ENCODE assay signal across 19 cellular contexts in genomic region chr10:938954-939678, GRCh38. TPM values are rescaled to one million over a fixed set of nuclear protein-coding genes. Genes with fewer than 3 reads are reported as not detected.
A peak's percentile ranks its signal among the peaks of the same experiment; 100 is the strongest.
DNase-seq lines count a peak whose midpoint lies in the region; ATAC-seq and TF ChIP-seq lines count a peak whose summit lies in the region.
"Had no signal": no experiment of that assay in that cellular context is flagged by ENCODE, and none has a peak within 500 bp of the region (broad histone marks: within the 10 kb centered on the region; RNA-seq: fewer than 3 reads in every experiment).

No MANE protein-coding gene starts in this region.

- no peaks in the 10 kb centered on the region for H3K36me3 Mint-ChIP-seq in CD4-positive, alpha-beta T cell (ENCODE audit: low read depth)
- H3K36me3 Mint-ChIP-seq in activated naive CD8-positive, alpha-beta T cell treated with anti-CD3 and anti-CD28 coated beads, Interleukin-2, amount 10 ng/mL, durations not matched to agents 7 days and 5 days, result peaks cover 2% of the 10 kb centered on the region
- H3K36me3 Mint-ChIP-seq in nephron progenitor cell (ENCODE audit: low read depth), result no peaks in the 10 kb centered on the region

- peaks cover 24% of the 10 kb centered on the region for H3K4me1 Mint-ChIP-seq in CD4-positive, alpha-beta T cell (ENCODE audit: low read depth)
- peaks cover 18% of the 10 kb centered on the region for H3K4me1 Mint-ChIP-seq in activated naive CD8-positive, alpha-beta T cell treated with anti-CD3 and anti-CD28 coated beads, Interleukin-2, amount 10 ng/mL, durations not matched to agents 7 days and 5 days
- H3K4me1 Mint-ChIP-seq in nephron progenitor cell, result peaks cover 22% of the 10 kb centered on the region

- CTCF ChIA-PET in CD4-positive, alpha-beta T cell (lab: Charles Lee), result no interaction called here

- peak overlapping the region; percentile 75 for H3K27ac Mint-ChIP-seq in CD4-positive, alpha-beta T cell
- H3K27ac Mint-ChIP-seq in activated naive CD8-positive, alpha-beta T cell treated with anti-CD3 and anti-CD28 coated beads, Interleukin-2, amount 10 ng/mL, durations not matched to agents 7 days and 5 days, result peak overlapping the region; percentile 85
- H3K27ac Mint-ChIP-seq in nephron progenitor cell, result peak overlapping the region; percentile 90
- H3K27ac Mint-ChIP-seq: activated T-helper 2 cell treated with anti-CD3 and anti-CD28 coated beads, Interferon-gamma antibody, Interleukin-2, Interleukin-4, amounts not matched to agents 10 μg/mL and 5 μg/mL and 100 μg/mL, durations not matched to agents 14 hours and 24 hours and 36 hours; dendritic cell treated with granulocyte-macrophage colony-stimulating factor and Interleukin-4, amounts not matched to agents 40 ng/mL and 50 ng/mL, for 4 days; HFFc6 had no signal

- H3K9me3 Mint-ChIP-seq in CD4-positive, alpha-beta T cell, result no peaks in the 10 kb centered on the region
- H3K9me3 Mint-ChIP-seq in activated naive CD8-positive, alpha-beta T cell treated with anti-CD3 and anti-CD28 coated beads, Interleukin-2, amount 10 ng/mL, durations not matched to agents 7 days and 5 days, result no peaks in the 10 kb centered on the region
- no peaks in the 10 kb centered on the region for H3K9me3 Mint-ChIP-seq in nephron progenitor cell
- H3K9me3 Mint-ChIP-seq: activated T-helper 2 cell treated with anti-CD3 and anti-CD28 coated beads, Interferon-gamma antibody, Interleukin-2, Interleukin-4, amounts not matched to agents 10 μg/mL and 5 μg/mL and 100 μg/mL, durations not matched to agents 14 hours and 24 hours and 36 hours; dendritic cell treated with granulocyte-macrophage colony-stimulating factor and Interleukin-4, amounts not matched to agents 40 ng/mL and 50 ng/mL, for 4 days; HFFc6 had no signal

- no peak overlapping the region for H3K27ac ChIP-seq in CD4-positive, alpha-beta T cell (ENCODE audit: low read depth, low read length)
- H3K27ac ChIP-seq: epithelial cell of prostate, gastrocnemius medialis, RWPE1, thoracic aorta had no signal

- peak; percentile 26 for ATAC-seq in CD4-positive, alpha-beta T cell (ENCODE audit: poor library complexity)
- peak; percentile 84 for ATAC-seq in activated naive CD8-positive, alpha-beta T cell treated with anti-CD3 and anti-CD28 coated beads, Interleukin-2, amount 10 ng/mL, durations not matched to agents 7 days and 5 days (ENCODE audit: low read depth)
- no peak for ATAC-seq in GM21529 (IDR thresholded peaks at IDR 0.05; ENCODE audit: unreplicated experiment)
- ATAC-seq: gastrocnemius medialis, SK-N-SH treated with all-trans-retinoic acid at 6 μM for 48 hours had no signal

- peak overlapping the region; percentile 58 for H3K4me3 Mint-ChIP-seq in CD4-positive, alpha-beta T cell
- H3K4me3 Mint-ChIP-seq in activated naive CD8-positive, alpha-beta T cell treated with anti-CD3 and anti-CD28 coated beads, Interleukin-2, amount 10 ng/mL, durations not matched to agents 7 days and 5 days, result peak overlapping the region; percentile 56
- no peak overlapping the region for H3K4me3 Mint-ChIP-seq in nephron progenitor cell
- H3K4me3 Mint-ChIP-seq: dendritic cell treated with granulocyte-macrophage colony-stimulating factor and Interleukin-4, amounts not matched to agents 40 ng/mL and 50 ng/mL, for 4 days; HFFc6 had no signal

- intact Hi-C loops in CD4-positive, alpha-beta T cell (cut with DNase I, micrococcal nuclease), result no loop called here

- no peaks in the 10 kb centered on the region for H3K9me3 ChIP-seq in CD4-positive, alpha-beta T cell (ENCODE audit: control insufficient read depth, low read length)
- H3K9me3 ChIP-seq: gastrocnemius medialis, thoracic aorta had no signal

- no peak for TF ChIP-seq CTCF in CD4-positive, alpha-beta T cell (IDR thresholded peaks at IDR 0.05)
- TF ChIP-seq CTCF in nephron progenitor cell (IDR thresholded peaks at IDR 0.05), result no peak

- no peak for DNase-seq in CD4-positive, alpha-beta T cell
- peak; percentile 43 for DNase-seq in EH (ENCODE audit: low read depth)
- DNase-seq in activated naive CD8-positive, alpha-beta T cell treated with anti-CD3 and anti-CD28 coated beads, Interleukin-2, amount 10 ng/mL, durations not matched to agents 7 days and 5 days, result no peak
- DNase-seq in nephron progenitor cell, result no peak
- no peak for DNase-seq in NCI-H2029 (lab: John Stamatoyannopoulos, UW)
- DNase-seq in NCI-H146 (lab: John Stamatoyannopoulos, UW), result no peak
- DNase-seq: activated CD4-positive, CD25-positive, alpha-beta regulatory T cell; amygdala; gastrocnemius medialis; HFFc6; NCI-H526; T1000 had no signal

- POLR2A ChIA-PET in CD4-positive, alpha-beta T cell (lab: Charles Lee), result no interaction called here
- POLR2A ChIA-PET in activated naive CD8-positive, alpha-beta T cell treated with anti-CD3 and anti-CD28 coated beads, Interleukin-2, amount 10 ng/mL, durations not matched to agents 7 days and 5 days (lab: Charles Lee), result no interaction called here

- no peaks in the 10 kb centered on the region for H3K27me3 Mint-ChIP-seq in CD4-positive, alpha-beta T cell
- H3K27me3 Mint-ChIP-seq in activated naive CD8-positive, alpha-beta T cell treated with anti-CD3 and anti-CD28 coated beads, Interleukin-2, amount 10 ng/mL, durations not matched to agents 7 days and 5 days, result no peaks in the 10 kb centered on the region
- H3K27me3 Mint-ChIP-seq in nephron progenitor cell (ENCODE audit: low read depth, poor library complexity), result peaks cover 28% of the 10 kb centered on the region
- H3K27me3 Mint-ChIP-seq: dendritic cell treated with granulocyte-macrophage colony-stimulating factor and Interleukin-4, amounts not matched to agents 40 ng/mL and 50 ng/mL, for 4 days had no signal

- no peaks in the 10 kb centered on the region for H3K27me3 ChIP-seq in CD4-positive, alpha-beta T cell (ENCODE audit: control insufficient read depth, insufficient read depth, low read length)
- H3K27me3 ChIP-seq: gastrocnemius medialis had no signal

RNA-seq across cellular contexts. Expression of gene LARP4B, which starts 7.6 kb away (rescaled TPM):
- total RNA-seq in CD4-positive, alpha-beta T cell, result 10 to 100 TPM; 33.1 to 40.2 TPM
- total RNA-seq in activated naive CD8-positive, alpha-beta T cell treated with anti-CD3 and anti-CD28 coated beads, Interleukin-2, amount 10 ng/mL, durations not matched to agents 7 days and 5 days, result 10 to 100 TPM; 98.1 to 99.8 TPM

RNA-seq across cellular contexts. Expression of gene GTPBP4, which starts 49.1 kb away (rescaled TPM):
- total RNA-seq in CD4-positive, alpha-beta T cell, result 10 to 100 TPM; 50.3 to 53.7 TPM
- 10 to 100 TPM; 58.6 to 61.1 TPM for total RNA-seq in activated naive CD8-positive, alpha-beta T cell treated with anti-CD3 and anti-CD28 coated beads, Interleukin-2, amount 10 ng/mL, durations not matched to agents 7 days and 5 days
